Comparison of ENCODE assay signal across 11 cellular contexts in the genomic region with DNA sequence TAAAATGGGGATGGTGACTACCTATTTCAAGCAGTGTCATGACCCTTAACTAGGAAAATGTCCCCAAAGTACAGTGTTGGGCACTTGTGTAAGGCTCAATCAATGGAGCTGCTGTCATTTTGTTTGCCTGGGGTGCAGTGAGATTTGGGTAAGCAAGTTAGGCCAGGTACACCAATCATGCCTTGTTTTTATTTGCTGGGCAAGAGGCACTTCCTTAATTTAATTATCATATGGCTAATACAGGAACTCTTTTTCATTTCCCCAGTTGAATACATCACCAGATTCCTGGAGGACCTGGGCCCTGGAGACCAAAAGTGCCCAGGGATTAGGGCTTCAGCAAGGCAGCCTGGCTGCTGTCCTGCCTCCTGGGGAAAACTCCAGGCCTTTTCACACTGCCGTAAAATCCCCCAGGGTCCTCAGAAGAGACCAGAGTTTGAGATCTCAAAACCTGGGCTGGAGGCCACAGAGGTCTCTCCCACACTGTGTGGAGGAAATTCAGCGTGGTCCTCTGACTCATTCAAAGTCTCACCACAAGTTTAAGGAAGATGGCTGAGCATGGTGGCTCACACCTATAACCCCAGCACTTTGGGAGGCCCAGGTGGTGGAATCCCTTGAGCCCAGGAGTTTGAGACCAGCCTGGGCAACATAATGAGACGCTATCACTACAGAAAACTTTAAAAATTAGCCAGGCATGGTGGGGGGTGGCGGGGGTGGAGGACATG. TPM values are rescaled to one million over a fixed set of nuclear protein-coding genes. Genes with fewer than 3 reads are reported as not detected.
DNase-seq lines count a peak whose midpoint lies in the region; ATAC-seq lines count a peak whose summit lies in the region.
"Had no signal": no experiment of that assay in that cellular context is flagged by ENCODE, and none has a peak within 500 bp of the region (broad histone marks: within the 10 kb centered on the region; RNA-seq: fewer than 3 reads in every experiment).

No MANE protein-coding gene starts in this region.

- no peaks in the 10 kb centered on the region for H3K36me3 ChIP-seq in CD4-positive, CD25-positive, alpha-beta regulatory T cell (ENCODE audit: control insufficient read depth, insufficient read depth, low read length)
- no peaks in the 10 kb centered on the region for H3K36me3 ChIP-seq in mesenchymal stem cell (ENCODE audit: control insufficient read depth in 1 of 2, insufficient read depth in 2 of 2, low read depth in 1 of 2, low read length in 2 of 2)
- H3K36me3 ChIP-seq: heart left ventricle had no signal

- H3K9me3 Mint-ChIP-seq in CD4-positive, CD25-positive, alpha-beta regulatory T cell: peaks cover 0 to 2% (median 0%) of the 10 kb centered on the region in 7 donors

- no peak overlapping the region for H4K91ac ChIP-seq in mesenchymal stem cell (ENCODE audit: low read length)

- peak overlapping the region; percentile 88 for H2AK5ac ChIP-seq in mesenchymal stem cell (ENCODE audit: low read length, severe bottlenecking)

- no peak overlapping the region for H2BK15ac ChIP-seq in mesenchymal stem cell (ENCODE audit: low read depth, poor library complexity, severe bottlenecking)

- peak overlapping the region; percentile 4 for H3K4me3 ChIP-seq in CD4-positive, CD25-positive, alpha-beta regulatory T cell (ENCODE audit: low read depth, low read length)
- no peak overlapping the region for H3K4me3 ChIP-seq in mesenchymal stem cell (ENCODE audit: insufficient read depth in 1 of 2, low read depth in 1 of 2, low read length in 2 of 2)
- H3K4me3 ChIP-seq: heart left ventricle had no signal

- no peak overlapping the region for H3K9ac ChIP-seq in mesenchymal stem cell (ENCODE audit: low read length)

- peak overlapping the region in 3 of 4 donors; percentile 24 to 29 (median 27) for H3K4me3 Mint-ChIP-seq in CD4-positive, CD25-positive, alpha-beta regulatory T cell

- no peak overlapping the region for H2BK12ac ChIP-seq in mesenchymal stem cell (ENCODE audit: low read length in 2 of 2)

- peak overlapping the region; percentile 9 for H3K27ac ChIP-seq in CD4-positive, CD25-positive, alpha-beta regulatory T cell (ENCODE audit: insufficient read depth, low read length, poor library complexity, severe bottlenecking)
- H3K27ac ChIP-seq in mesenchymal stem cell (ENCODE audit: low read length, poor library complexity, severe bottlenecking): no peak overlapping the region

- no peak overlapping the region for H3K18ac ChIP-seq in mesenchymal stem cell (ENCODE audit: low read depth in 1 of 2, low read length in 2 of 2)

- H2BK5ac ChIP-seq in mesenchymal stem cell (ENCODE audit: low read depth, low read length, poor library complexity, severe bottlenecking): peak overlapping the region; percentile 62

- DNase-seq in CD4-positive, CD25-positive, alpha-beta regulatory T cell: no peak
- peak; percentile 43 to 47 for DNase-seq in activated CD4-positive, alpha-beta T cell treated with anti-CD3 and anti-CD28 coated beads for 4 hours
- DNase-seq in mesenchymal stem cell (no peak), HT-29 (ENCODE audit: low spot score) (no peak), NAMALWA (ENCODE audit: low spot score) (no peak), SW480 (ENCODE audit: low spot score) (no peak)
- DNase-seq: activated gamma-delta T cell treated with Interleukin-2 at 50 U/mL for 16 hours, heart left ventricle had no signal

- peaks cover 30 to 88% (median 54%) of the 10 kb centered on the region in 4 donors for H3K4me1 Mint-ChIP-seq in CD4-positive, CD25-positive, alpha-beta regulatory T cell

- H3K14ac ChIP-seq in mesenchymal stem cell (ENCODE audit: low read length in 2 of 2): no peak overlapping the region

- H2BK120ac ChIP-seq in mesenchymal stem cell (ENCODE audit: low read depth, low read length): no peak overlapping the region

- H3K23ac ChIP-seq in mesenchymal stem cell (ENCODE audit: low read length in 2 of 2): no peak overlapping the region

- H3K36me3 Mint-ChIP-seq in CD4-positive, CD25-positive, alpha-beta regulatory T cell: peaks cover 20% of the 10 kb centered on the region

- H3K9me3 ChIP-seq in CD4-positive, CD25-positive, alpha-beta regulatory T cell (ENCODE audit: control insufficient read depth in 2 of 2, low read length in 2 of 2): no peaks in the 10 kb centered on the region
- H3K9me3 ChIP-seq in mesenchymal stem cell (ENCODE audit: control insufficient read depth, low read length): no peaks in the 10 kb centered on the region
- H3K9me3 ChIP-seq: heart left ventricle had no signal

- H2AFZ ChIP-seq in mesenchymal stem cell (ENCODE audit: low read depth, low read length): no peak overlapping the region

- H3K79me1 ChIP-seq in mesenchymal stem cell (replicated peaks; ENCODE audit: low read length, poor library complexity, severe bottlenecking): peaks cover 9% of the 10 kb centered on the region

- H3K4me1 ChIP-seq in CD4-positive, CD25-positive, alpha-beta regulatory T cell (ENCODE audit: control insufficient read depth, insufficient read depth, low read length, poor library complexity, severe bottlenecking): peaks cover 39% of the 10 kb centered on the region
- H3K4me1 ChIP-seq in mesenchymal stem cell (ENCODE audit: control insufficient read depth, insufficient read depth, low read depth, low read length): peaks cover 12% of the 10 kb centered on the region

- 45% methylated on average over 2 of the region's 4 CpGs for WGBS in mesenchymal stem cell

- H3K27me3 Mint-ChIP-seq in CD4-positive, CD25-positive, alpha-beta regulatory T cell: no peaks in the 10 kb centered on the region

- H4K8ac ChIP-seq in mesenchymal stem cell (ENCODE audit: low read length): no peak overlapping the region

- H3K4ac ChIP-seq in mesenchymal stem cell (ENCODE audit: low read depth in 1 of 2, low read length in 2 of 2): no peak overlapping the region

- peak; percentile 22 to 55 for ATAC-seq in CD4-positive, CD25-positive, alpha-beta regulatory T cell (ENCODE audit: low read depth in 2 of 2)
- ATAC-seq in HG02588 (IDR thresholded peaks at IDR 0.05; ENCODE audit: unreplicated experiment) (peak; percentile 50), GM19328 (IDR thresholded peaks at IDR 0.05; ENCODE audit: unreplicated experiment) (no peak)
- ATAC-seq: HCT116 had no signal

- H3K4me2 ChIP-seq in mesenchymal stem cell (ENCODE audit: low read length, poor library complexity, severe bottlenecking): peak overlapping the region; percentile 5

- peak overlapping the region; percentile 60 to 85 (median 84) for H3K27ac Mint-ChIP-seq in CD4-positive, CD25-positive, alpha-beta regulatory T cell

- no peaks in the 10 kb centered on the region for H3K27me3 ChIP-seq in CD4-positive, CD25-positive, alpha-beta regulatory T cell (ENCODE audit: control insufficient read depth, insufficient read depth, low read length)
- H3K27me3 ChIP-seq in mesenchymal stem cell (ENCODE audit: control insufficient read depth in 1 of 2, insufficient read depth in 1 of 2, low read length in 2 of 2): no peaks in the 10 kb centered on the region
- H3K27me3 ChIP-seq: heart left ventricle had no signal

RNA-seq across cellular contexts. Expression of a gene that starts 28.4 kb away (rescaled TPM):
- total RNA-seq in CD4-positive, CD25-positive, alpha-beta regulatory T cell: 203 TPM
- polyA plus RNA-seq in CD4-positive, CD25-positive, alpha-beta regulatory T cell: 100 to 1,000 TPM; 108 to 126 (median 110) TPM
- 28.2 TPM for polyA plus RNA-seq in mesenchymal stem cell (2013, experiment 1 of 2)
- polyA plus RNA-seq in mesenchymal stem cell (2013, experiment 2 of 2): 27.4 TPM
- total RNA-seq in HT-29 (2014; rRNA removed; shearing (Covaris generic)): 8.8 and 9.4 TPM in 2 replicates

Comparison
In these comparisons a context has a peak if more than half of its experiments do, and no peak if none do; other contexts are left out.
1. DNase-seq: peak in activated CD4-positive, alpha-beta T cell treated with anti-CD3 and anti-CD28 coated beads for 4 hours (2 of 2); none in CD4-positive, CD25-positive, alpha-beta regulatory T cell (0 of 3), mesenchymal stem cell (single experiment), HT-29 (single experiment), NAMALWA (single experiment) and SW480 (single experiment).
2. RNA of a gene that starts 28.4 kb away (total RNA-seq): 203 TPM in CD4-positive, CD25-positive, alpha-beta regulatory T cell (single experiment); 8.8 to 9.4 TPM in HT-29; every median in the first group is over 10 times any median in the second.